ENCODE assay signal across 11 cellular contexts in the genomic region with DNA sequence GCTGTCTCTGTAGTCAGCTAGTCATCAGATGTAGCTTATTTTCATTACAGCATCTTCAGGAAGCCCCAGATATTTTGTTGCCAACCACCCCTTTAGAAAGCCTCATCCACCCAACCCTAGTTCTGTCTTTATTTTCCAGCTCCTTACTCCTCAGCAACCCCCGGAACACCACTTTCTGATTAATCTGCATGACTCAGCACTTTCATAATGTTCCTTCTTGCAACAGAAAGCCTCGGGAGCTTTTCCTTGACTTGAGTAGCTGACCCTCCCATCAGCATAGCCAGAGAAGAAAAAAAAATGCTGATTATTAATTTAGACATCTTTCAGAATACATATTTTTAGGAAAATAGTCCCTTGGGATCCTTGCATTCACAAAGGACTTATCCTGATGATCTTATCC.
A peak's percentile ranks its signal among the peaks of the same experiment; 100 is the strongest.
DNase-seq lines count a peak whose midpoint lies in the region; ATAC-seq and TF ChIP-seq lines count a peak whose summit lies in the region.
"Had no signal": no experiment of that assay in that cellular context is flagged by ENCODE, and none has a peak within 500 bp of the region (broad histone marks: within the 10 kb centered on the region; RNA-seq: fewer than 3 reads in every experiment).

No MANE protein-coding gene starts in this region.

- H3K9me3 ChIP-seq in RWPE2 (ENCODE audit: severe bottlenecking) (no peaks in the 10 kb centered on the region), skeletal muscle satellite cell (replicated peaks; ENCODE audit: low read length) (no peaks in the 10 kb centered on the region), sigmoid colon (no peaks in the 10 kb centered on the region)

- intact Hi-C loops in sigmoid colon (cut with DNase I) = no loop called here

- H3K9ac ChIP-seq in skeletal muscle satellite cell (ENCODE audit: low read depth, low read length) = peak overlapping the region; percentile 25

- H3K4me2 ChIP-seq in skeletal muscle satellite cell (ENCODE audit: low read length) = peak overlapping the region; percentile 57

- H3K4me3 ChIP-seq in RWPE2 (ENCODE audit: severe bottlenecking) (no peak overlapping the region), fibroblast of villous mesenchyme (ENCODE audit: low read depth, low read length) (no peak overlapping the region), skeletal muscle satellite cell (ENCODE audit: low read length) (no peak overlapping the region), sigmoid colon (no peak overlapping the region)
- H3K4me3 ChIP-seq: lung, skin epidermis had no signal

- TF ChIP-seq EP300 in sigmoid colon (IDR thresholded peaks at IDR 0.05) = no peak

- H3K27me3 ChIP-seq in RWPE2 (ENCODE audit: insufficient read depth, poor library complexity, severe bottlenecking) (no peaks in the 10 kb centered on the region), skeletal muscle satellite cell (ENCODE audit: control insufficient read depth, insufficient read depth, low read length) (no peaks in the 10 kb centered on the region), sigmoid colon (no peaks in the 10 kb centered on the region)

- H3K27ac ChIP-seq in RWPE2 (ENCODE audit: poor library complexity, severe bottlenecking) (peak overlapping the region; percentile 4), sigmoid colon (no peak overlapping the region)

- peak; percentile 66 for ATAC-seq in RWPE2 (ENCODE audit: low read depth)

- peak; percentile 60 for DNase-seq in H4 (ENCODE audit: low spot score)
- DNase-seq in RWPE2 (ENCODE audit: low spot score) = no peak
- peak; percentile 80 for DNase-seq in fibroblast of villous mesenchyme (ENCODE audit: low read depth)
- no peak for DNase-seq in SHP77 treated with DMSO at 0.1 percent for 48 hours (lab: John Stamatoyannopoulos, UW)
- no peak for DNase-seq in sigmoid colon
- no peak for DNase-seq in NK-92 treated with Interleukin-12 subunit alpha and Interleukin-12 subunit beta, amount 100 ng/mL, for 24 hours (lab: John Stamatoyannopoulos, UW)
- DNase-seq in NCI-H446 (lab: John Stamatoyannopoulos, UW) = no peak
- DNase-seq: activated CD4-positive, alpha-beta T cell treated with anti-CD3 and anti-CD28 coated beads, Interleukin-2, amount 10 ng/mL, durations not matched to agents 7 days and 5 days had no signal

- H3K36me3 ChIP-seq in RWPE2 (ENCODE audit: low read depth) = no peaks in the 10 kb centered on the region
- no peaks in the 10 kb centered on the region for H3K36me3 ChIP-seq in skeletal muscle satellite cell (ENCODE audit: insufficient read depth, low read length)
- no peaks in the 10 kb centered on the region for H3K36me3 ChIP-seq in sigmoid colon

- peaks cover 4% of the 10 kb centered on the region for H3K4me1 ChIP-seq in RWPE2 (ENCODE audit: insufficient read depth, poor library complexity, severe bottlenecking)
- peaks cover 24% of the 10 kb centered on the region for H3K4me1 ChIP-seq in skeletal muscle satellite cell (ENCODE audit: control insufficient read depth, insufficient read depth, low read length)
- peaks cover 0 to 6% (median 3%) of the 10 kb centered on the region in 4 donors for H3K4me1 ChIP-seq in sigmoid colon

- TF ChIP-seq POLR2A in sigmoid colon (IDR thresholded peaks at IDR 0.05) = no peak

- 16 to 39% methylated on average over 2 of the region's 2 CpGs for WGBS in sigmoid colon, 2 donors

- TF ChIP-seq CTCF in RWPE2 (IDR thresholded peaks at IDR 0.05; ENCODE audit: poor library complexity, severe bottlenecking) (no peak), fibroblast of villous mesenchyme (IDR thresholded peaks at IDR 0.05; ENCODE audit: insufficient read depth, low read depth, low read length) (no peak), sigmoid colon (IDR thresholded peaks at IDR 0.05) (no peak)

Comparison
In these comparisons a context has a peak if more than half of its experiments do, and no peak if none do; other contexts are left out.
1. DNase-seq: peak in H4 (single experiment) and fibroblast of villous mesenchyme (single experiment); none in RWPE2 (single experiment), SHP77 treated with DMSO at 0.1 percent for 48 hours (single experiment), sigmoid colon (single experiment), NK-92 treated with Interleukin-12 subunit alpha and Interleukin-12 subunit beta, amount 100 ng/mL, for 24 hours (single experiment) and NCI-H446 (0 of 2).